26 cellular contexts compared by ENCODE assay signal in the genomic region with DNA sequence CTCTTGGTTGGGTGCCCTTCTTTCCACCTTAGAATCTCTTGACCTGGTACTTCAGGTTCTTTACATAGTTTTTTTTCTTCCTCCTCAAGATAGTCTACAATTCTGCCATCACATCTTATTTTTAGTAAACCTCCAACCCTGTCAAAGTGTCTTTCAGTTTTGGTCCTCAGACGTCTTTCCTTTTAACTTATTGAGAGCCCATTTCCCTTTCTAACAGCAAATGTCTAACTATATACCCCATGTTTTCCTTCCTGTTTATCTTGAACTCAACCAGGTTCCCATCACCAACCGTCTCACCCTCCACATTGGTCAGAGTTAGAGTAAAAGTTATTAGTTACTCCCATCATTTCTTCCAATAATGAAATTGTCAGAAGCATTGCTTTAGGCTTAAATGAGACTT. TPM values are rescaled to one million over a fixed set of nuclear protein-coding genes. Genes with fewer than 3 reads are reported as not detected.
"Had no signal": no experiment of that assay in that cellular context is flagged by ENCODE, and none has a peak within 500 bp of the region (broad histone marks: within the 10 kb centered on the region; RNA-seq: fewer than 3 reads in every experiment).

No MANE protein-coding gene starts in this region.

- H3K4me1 ChIP-seq: breast epithelium, esophagus squamous epithelium, prostate gland, tibial nerve had no signal

- H3K36me3 ChIP-seq: breast epithelium, esophagus squamous epithelium, ovary, prostate gland, tibial nerve had no signal

- H3K9me3 Mint-ChIP-seq: activated T-cell treated with anti-CD3 and anti-CD28 coated beads, Interleukin-2, amount 50 U/mL, for 4 hours; activated T-helper 2 cell treated with anti-CD3 and anti-CD28 coated beads, Interferon-gamma antibody, Interleukin-2, Interleukin-4, amounts not matched to agents 10 μg/mL and 5 μg/mL and 100 μg/mL, durations not matched to agents 14 hours and 24 hours and 36 hours; endodermal cell; natural killer cell had no signal

- DNase-seq: activated CD4-positive, alpha-beta T cell treated with anti-CD3 and anti-CD28 coated beads, Interleukin-2, amount 50 U/mL, for 4 hours; activated CD8-positive, alpha-beta memory T cell treated with anti-CD3 and anti-CD28 coated beads for 24 hours; activated CD8-positive, alpha-beta memory T cell treated with anti-CD3 and anti-CD28 coated beads, Interleukin-2, amount 50 U/mL, for 4 hours; activated naive CD4-positive, alpha-beta T cell; activated T-cell treated with anti-CD3 and anti-CD28 coated beads, Interleukin-2, amount 50 U/mL, for 4 hours; amniotic stem cell; cerebellar nuclear complex; cortex of kidney; endodermal cell; esophagus squamous epithelium; gastrocnemius medialis; hypothalamus; left ventricle myocardium superior; mammary epithelial cell; midbrain; natural killer cell; ovary; stimulated activated CD4-positive, alpha-beta T cell treated with anti-CD3 and anti-CD28 coated beads, Interleukin-2, amount 100 ng/mL, for 48 hours; stimulated activated CD8-positive, alpha-beta memory T cell treated with anti-CD3 and anti-CD28 coated beads, Interleukin-4, amount 100 ng/mL, for 48 hours; stimulated activated naive CD4-positive, alpha-beta T cell treated with Interleukin-2 at 50 U/mL for 16 hours; T-helper 9 cell had no signal

- H3K36me3 Mint-ChIP-seq: activated naive CD8-positive, alpha-beta T cell; natural killer cell had no signal

- H3K27ac ChIP-seq: breast epithelium, esophagus squamous epithelium, gastrocnemius medialis, ovary, prostate gland, tibial nerve had no signal

- ATAC-seq: activated T-cell treated with anti-CD3 and anti-CD28 coated beads, Interleukin-2, amount 50 U/mL, for 4 hours; gastrocnemius medialis; left ventricle myocardium superior; natural killer cell had no signal

- H3K4me1 Mint-ChIP-seq: endodermal cell had no signal

- H3K4me3 Mint-ChIP-seq: activated naive CD8-positive, alpha-beta T cell; activated T-cell treated with anti-CD3 and anti-CD28 coated beads, Interleukin-2, amount 50 U/mL, for 4 hours; endodermal cell; natural killer cell had no signal

- H3K27me3 ChIP-seq: breast epithelium, gastrocnemius medialis, ovary, tibial nerve had no signal

- H3K4me3 ChIP-seq: breast epithelium, esophagus squamous epithelium, gastrocnemius medialis, ovary, prostate gland, tibial nerve had no signal

- H3K27ac Mint-ChIP-seq: activated naive CD8-positive, alpha-beta T cell; activated T-helper 2 cell treated with anti-CD3 and anti-CD28 coated beads, Interferon-gamma antibody, Interleukin-2, Interleukin-4, amounts not matched to agents 10 μg/mL and 5 μg/mL and 100 μg/mL, durations not matched to agents 14 hours and 24 hours and 36 hours; endodermal cell; natural killer cell had no signal

- H3K9me3 ChIP-seq: breast epithelium, esophagus squamous epithelium, gastrocnemius medialis, ovary, prostate gland, tibial nerve had no signal

RNA-seq across cellular contexts. Expression of a gene that starts 10.4 kb away (rescaled TPM):
- total RNA-seq: mammary epithelial cell had no signal
